ENCODE assay signal across 16 cellular contexts in genomic region chr17:2851615-2852014, GRCh38.
"Had no signal": no experiment of that assay in that cellular context is flagged by ENCODE, and none has a peak within 500 bp of the region (broad histone marks: within the 10 kb centered on the region; RNA-seq: fewer than 3 reads in every experiment).

No MANE protein-coding gene starts in this region.

- H3K4me3 ChIP-seq: breast epithelium, hepatocyte had no signal

- H3K27ac ChIP-seq: hepatocyte had no signal

- H2AFZ ChIP-seq: hepatocyte had no signal

- H3K27me3 ChIP-seq: breast epithelium had no signal

- ATAC-seq: activated naive CD4-positive, alpha-beta T cell treated with anti-CD3 and anti-CD28 coated beads, Interleukin-2, amount 50 U/mL, for 72 hours; activated T-cell treated with anti-CD3 and anti-CD28 coated beads, Interleukin-2, amount 50 U/mL, for 4 hours; sciatic nerve; stimulated activated naive CD8-positive, alpha-beta T cell treated with anti-CD3 and anti-CD28 coated beads, Interleukin-15, Interleukin-2, amounts not matched to agents 100 U/mL and 50 U/mL, for 24 hours had no signal

- H3K9me3 Mint-ChIP-seq: activated CD4-positive, alpha-beta memory T cell treated with anti-CD3 and anti-CD28 coated beads for 36 hours; activated naive CD4-positive, alpha-beta T cell treated with anti-CD3 and anti-CD28 coated beads, Interleukin-2, amount 50 U/mL, for 72 hours; activated T-cell treated with anti-CD3 and anti-CD28 coated beads, Interleukin-2, amount 50 U/mL, for 4 hours; endodermal cell had no signal

- H3K27ac Mint-ChIP-seq: activated CD4-positive, alpha-beta memory T cell treated with anti-CD3 and anti-CD28 coated beads for 36 hours; activated naive CD4-positive, alpha-beta T cell treated with anti-CD3 and anti-CD28 coated beads, Interleukin-2, amount 50 U/mL, for 72 hours; endodermal cell; progenitor cell of endocrine pancreas had no signal

- H3K36me3 ChIP-seq: breast epithelium had no signal

- H3K9me3 ChIP-seq: breast epithelium had no signal

- DNase-seq: activated CD4-positive, alpha-beta memory T cell treated with anti-CD3 and anti-CD28 coated beads for 36 hours; activated CD4-positive, alpha-beta T cell treated with anti-CD3 and anti-CD28 coated beads for 1 hour; activated effector memory CD4-positive, alpha-beta T cell treated with anti-CD3 and anti-CD28 coated beads, Interleukin-2, amount 50 U/mL, for 16 hours; activated T-cell treated with anti-CD3 and anti-CD28 coated beads, Interleukin-2, amount 50 U/mL, for 4 hours; aorta; endodermal cell; erythroblast; stimulated activated CD4-positive, alpha-beta T cell treated with anti-CD3 and anti-CD28 coated beads, Interleukin-12 subunit alpha, Interleukin-12 subunit beta, amount 100 ng/mL, for 4 hours; stimulated activated CD4-positive, alpha-beta T cell treated with anti-CD3 and anti-CD28 coated beads, Interleukin-2, amount 100 ng/mL, for 48 hours; stimulated activated CD8-positive, alpha-beta memory T cell treated with anti-CD3 and anti-CD28 coated beads, Interleukin-4, amount 100 ng/mL, for 48 hours; stimulated activated naive CD8-positive, alpha-beta T cell treated with anti-CD3 and anti-CD28 coated beads, Interleukin-15, Interleukin-2, amounts not matched to agents 100 U/mL and 50 U/mL, for 24 hours had no signal

- H3K36me3 Mint-ChIP-seq: activated naive CD4-positive, alpha-beta T cell treated with anti-CD3 and anti-CD28 coated beads, Interleukin-2, amount 50 U/mL, for 72 hours had no signal

- H3K27me3 Mint-ChIP-seq: progenitor cell of endocrine pancreas had no signal
